Comparison of ENCODE assay signal across 8 cellular contexts in genomic region chr5:96714450-96714849, GRCh38. TPM values are rescaled to one million over a fixed set of nuclear protein-coding genes. Genes with fewer than 3 reads are reported as not detected.
DNase-seq lines count a peak whose midpoint lies in the region; ATAC-seq and TF ChIP-seq lines count a peak whose summit lies in the region.

No MANE protein-coding gene starts in this region.

- ATAC-seq in lung (ENCODE audit: insufficient read depth, low FRiP score), result no peak

- H3K27me3 ChIP-seq in lung (ENCODE audit: control insufficient read depth, insufficient read depth), result no peaks in the 10 kb centered on the region
- H3K27me3 ChIP-seq in testis, result no peaks in the 10 kb centered on the region

- H3K4me1 ChIP-seq in lung (ENCODE audit: control insufficient read depth in 2 of 2, insufficient read depth in 2 of 2, low read length in 2 of 2) (peaks cover 12 to 45% of the 10 kb centered on the region in 2 donors), testis (peaks cover 42% of the 10 kb centered on the region)

- H3K9me3 Mint-ChIP-seq in T-helper 1 cell treated with Interleukin-12 subunit alpha and Interleukin-12 subunit beta and Interleukin-4 antibody, amounts not matched to agents 30 μg/mL and 1 μg/mL, for 36 hours, result no peaks in the 10 kb centered on the region
- H3K9me3 Mint-ChIP-seq in chondrocyte (ENCODE audit: low read depth), result no peaks in the 10 kb centered on the region

- H3K27ac ChIP-seq in lung (ENCODE audit: low read depth in 1 of 2, low read length in 1 of 2), result peak overlapping the region; percentile 70 to 79
- peak overlapping the region; percentile 52 to 57 for H3K27ac ChIP-seq in testis

- H3K9me3 ChIP-seq in lung (ENCODE audit: control insufficient read depth in 2 of 2, insufficient read depth in 1 of 2, low read length in 1 of 2) (no peaks in the 10 kb centered on the region), testis (no peaks in the 10 kb centered on the region)

- no peak overlapping the region for H3K4me3 Mint-ChIP-seq in T-helper 1 cell treated with Interleukin-12 subunit alpha and Interleukin-12 subunit beta and Interleukin-4 antibody, amounts not matched to agents 30 μg/mL and 1 μg/mL, for 36 hours
- H3K4me3 Mint-ChIP-seq in chondrocyte (ENCODE audit: unreplicated experiment), result no peak overlapping the region

- H3K4me1 Mint-ChIP-seq in T-helper 1 cell treated with Interleukin-12 subunit alpha and Interleukin-12 subunit beta and Interleukin-4 antibody, amounts not matched to agents 30 μg/mL and 1 μg/mL, for 36 hours (ENCODE audit: low read depth), result peaks cover 19% of the 10 kb centered on the region
- H3K4me1 Mint-ChIP-seq in chondrocyte (ENCODE audit: low read depth), result peaks cover 26% of the 10 kb centered on the region

- peak overlapping the region; percentile 22 for H3K27ac Mint-ChIP-seq in T-helper 1 cell treated with Interleukin-12 subunit alpha and Interleukin-12 subunit beta and Interleukin-4 antibody, amounts not matched to agents 30 μg/mL and 1 μg/mL, for 36 hours
- peak overlapping the region; percentile 88 for H3K27ac Mint-ChIP-seq in chondrocyte (ENCODE audit: unreplicated experiment)

- no peak for TF ChIP-seq POLR2A in testis (IDR thresholded peaks at IDR 0.05)

- peaks cover 23% of the 10 kb centered on the region for H3K36me3 Mint-ChIP-seq in T-helper 1 cell treated with Interleukin-12 subunit alpha and Interleukin-12 subunit beta and Interleukin-4 antibody, amounts not matched to agents 30 μg/mL and 1 μg/mL, for 36 hours (ENCODE audit: low read depth)
- H3K36me3 Mint-ChIP-seq in chondrocyte (ENCODE audit: low read depth), result peaks cover 3% of the 10 kb centered on the region

- H3K27me3 Mint-ChIP-seq in T-helper 1 cell treated with Interleukin-12 subunit alpha and Interleukin-12 subunit beta and Interleukin-4 antibody, amounts not matched to agents 30 μg/mL and 1 μg/mL, for 36 hours (ENCODE audit: low read depth), result no peaks in the 10 kb centered on the region
- no peaks in the 10 kb centered on the region for H3K27me3 Mint-ChIP-seq in chondrocyte (ENCODE audit: low read depth)

- H3K4me3 ChIP-seq in lung, result no peak overlapping the region
- no peak overlapping the region for H3K4me3 ChIP-seq in testis

- no peaks in the 10 kb centered on the region for H3K36me3 ChIP-seq in lung (ENCODE audit: control insufficient read depth in 2 of 2, insufficient read depth in 2 of 2, low read length in 2 of 2)
- H3K36me3 ChIP-seq in testis (ENCODE audit: low read depth, missing control alignments), result no peaks in the 10 kb centered on the region

- no peak for TF ChIP-seq CTCF in chondrocyte (IDR thresholded peaks at IDR 0.05)
- TF ChIP-seq CTCF in lung (IDR thresholded peaks at IDR 0.05; ENCODE audit: control extremely low read depth, extremely low read depth), result no peak
- no peak for TF ChIP-seq CTCF in testis (IDR thresholded peaks at IDR 0.05)

- DNase-seq in T-helper 1 cell (no peak), chondrocyte (ENCODE audit: low spot score) (no peak), lung (ENCODE audit: low spot score) (no peak), testis (no peak), AG08396 (ENCODE audit: low spot score) (no peak), AG08395 (ENCODE audit: low spot score) (no peak), A172 (ENCODE audit: low spot score) (no peak)

- intact Hi-C loops in testis (cut with DNase I; ENCODE audit: low total_unique reads), result no loop called here

RNA-seq across cellular contexts. Expression of gene CAST, which starts 52.3 kb away (rescaled TPM):
- total RNA-seq in chondrocyte (131 to 160 TPM (median 137 TPM) in 3 replicates), lung (100 to 1,000 TPM; 269 to 279 TPM), testis (100 to 1,000 TPM; 241 to 260 TPM)
- polyA plus RNA-seq in lung (10 to 100 TPM; 84.8 to 98.6 TPM), testis (ENCODE audit: insufficient read depth, low read depth, low replicate concordance) (195 TPM)
- 166 and 225 TPM in 2 replicates for total RNA-seq in A172 (2014; rRNA removed; shearing (Covaris generic))
